In genomic region chrX:9746148-9746880, GRCh38 we compare ENCODE assay signal across 1 cellular context.
TF ChIP-seq lines count a peak whose summit lies in the region.

No MANE protein-coding gene starts in this region.

TF ChIP-seq in GM23338, 12 proteins besides CTCF, POLR2A, EP300 and RAD21 (continued from another document):
- TF ChIP-seq REST (IDR thresholded peaks at IDR 0.05; ENCODE audit: unreplicated experiment) (no peak), ETS1 (IDR thresholded peaks at IDR 0.05) (no peak), JUNB (IDR thresholded peaks at IDR 0.05; ENCODE audit: unreplicated experiment) (no peak), NANOG (IDR thresholded peaks at IDR 0.05; ENCODE audit: borderline replicate concordance) (no peak)
